8 cellular contexts compared by ENCODE assay signal in genomic region chr14:22919601-22919921, GRCh38. TPM values are rescaled to one million over a fixed set of nuclear protein-coding genes. Genes with fewer than 3 reads are reported as not detected.
DNase-seq lines count a peak whose midpoint lies in the region; ATAC-seq and TF ChIP-seq lines count a peak whose summit lies in the region.

No MANE protein-coding gene starts in this region.

- peak; percentile 2 for ATAC-seq in HG03025 (IDR thresholded peaks at IDR 0.05; ENCODE audit: low FRiP score, unreplicated experiment)
- no peak for ATAC-seq in body of pancreas

- H4K20me1 ChIP-seq in DOHH2 (ENCODE audit: control insufficient read depth, insufficient read depth, low read depth, low read length) = no peaks in the 10 kb centered on the region

- H3K9me3 Mint-ChIP-seq in mesothelial cell of epicardium = no peaks in the 10 kb centered on the region

- no peak for DNase-seq in body of pancreas
- DNase-seq in mesothelial cell of epicardium (ENCODE audit: low spot score in 2 of 2, unreplicated experiment in 2 of 2) = no peak
- DNase-seq in HuH-7 (ENCODE audit: low spot score) = no peak
- no peak for DNase-seq in activated CD4-positive, alpha-beta T cell treated with anti-CD3 and anti-CD28 coated beads for 1 hour
- no peak for DNase-seq in COLO668 (lab: John Stamatoyannopoulos, UW; ENCODE audit: unreplicated experiment)
- no peak for DNase-seq in foreskin melanocyte

- H3K27me3 ChIP-seq in DOHH2 (ENCODE audit: control insufficient read depth, low read length) (no peaks in the 10 kb centered on the region), body of pancreas (no peaks in the 10 kb centered on the region)

- H3K4me3 ChIP-seq in DOHH2 (ENCODE audit: low read length) (peak overlapping the region; percentile 79), body of pancreas (no peak overlapping the region)

- H3F3A ChIP-seq in DOHH2 (ENCODE audit: control insufficient read depth, insufficient read depth) = peaks cover 30% of the 10 kb centered on the region

- no peak for TF ChIP-seq POLR2A in body of pancreas (IDR thresholded peaks at IDR 0.05)

- no peaks in the 10 kb centered on the region for H3K9me3 ChIP-seq in DOHH2 (ENCODE audit: control insufficient read depth, insufficient read depth, low read length)
- H3K9me3 ChIP-seq in body of pancreas = no peaks in the 10 kb centered on the region

- WGBS in body of pancreas, 2 donors = 5 to 7% methylated on average over 9 to 10 of the region's 10 CpGs

- peak overlapping the region; percentile 79 for H3K27ac ChIP-seq in DOHH2 (ENCODE audit: low read depth, low read length)
- peak overlapping the region; percentile 56 to 99 (median 78) for H3K27ac ChIP-seq in body of pancreas

- H3K4me1 ChIP-seq in DOHH2 (ENCODE audit: control insufficient read depth, low read length) = peaks cover 40% of the 10 kb centered on the region
- peaks cover 21% of the 10 kb centered on the region for H3K4me1 ChIP-seq in body of pancreas

- H3K27ac Mint-ChIP-seq in mesothelial cell of epicardium = peak overlapping the region; percentile 100

- TF ChIP-seq CTCF in DOHH2 (IDR thresholded peaks at IDR 0.05; ENCODE audit: low read depth, low read length, poor library complexity, severe bottlenecking) (no peak), body of pancreas (IDR thresholded peaks at IDR 0.05) (no peak), mesothelial cell of epicardium (IDR thresholded peaks at IDR 0.05; ENCODE audit: unreplicated experiment) (no peak)

- H3K27me3 Mint-ChIP-seq in mesothelial cell of epicardium (ENCODE audit: low read depth) = no peaks in the 10 kb centered on the region

- H3K4me3 Mint-ChIP-seq in mesothelial cell of epicardium = peak overlapping the region; percentile 91

- H3K36me3 Mint-ChIP-seq in mesothelial cell of epicardium = peaks cover 30% of the 10 kb centered on the region

- intact Hi-C loops in body of pancreas (cut with DNase I) = no loop called here

- H3K9me2 ChIP-seq in DOHH2 (replicated peaks; ENCODE audit: control insufficient read depth, low read length) = no peaks in the 10 kb centered on the region

- peaks cover 22% of the 10 kb centered on the region for H3K4me1 Mint-ChIP-seq in mesothelial cell of epicardium

- H3K4me2 ChIP-seq in DOHH2 (ENCODE audit: low read length) = peak overlapping the region; percentile 81

- peaks cover 82% of the 10 kb centered on the region for H3K36me3 ChIP-seq in DOHH2 (ENCODE audit: control insufficient read depth, low read length)
- peaks cover 0 to 27% of the 10 kb centered on the region in 2 donors for H3K36me3 ChIP-seq in body of pancreas (replicated peaks in 1 of 2; ENCODE audit: insufficient read depth in 1 of 2, low read depth in 2 of 2)

- H3K79me2 ChIP-seq in DOHH2 (ENCODE audit: control insufficient read depth, low read length) = peaks cover 42% of the 10 kb centered on the region

RNA-seq across cellular contexts. Expression of gene RBM23, which starts 0.6 kb away (rescaled TPM):
- 100 to 1,000 TPM in 1 of 2 donors, 10 to 100 TPM in 1; 39.4 to 219 TPM for total RNA-seq in body of pancreas
- total RNA-seq in mesothelial cell of epicardium = 97.9 to 106 TPM (median 101 TPM) in 3 replicates

RNA-seq across cellular contexts. Expression of gene PRMT5, which starts 9.6 kb away (rescaled TPM):
- 10 to 100 TPM; 36.1 to 40.2 TPM for total RNA-seq in body of pancreas
- 86.2 to 89.8 TPM (median 86.2 TPM) in 3 replicates for total RNA-seq in mesothelial cell of epicardium

RNA-seq across cellular contexts. Expression of gene REM2, which starts 36.5 kb away (rescaled TPM):
- total RNA-seq in body of pancreas (not detected), mesothelial cell of epicardium (2.6 to 3.0 TPM (median 3.0 TPM) in 3 replicates)

RNA-seq across cellular contexts. Expression of gene HAUS4, which starts 37.3 kb away (rescaled TPM):
- total RNA-seq in body of pancreas (10 to 100 TPM; 16.8 to 47.0 TPM), mesothelial cell of epicardium (32.7 to 33.2 TPM (median 33.0 TPM) in 3 replicates)

RNA-seq across cellular contexts. Expression of gene LRP10, which starts 48.0 kb away (rescaled TPM):
- 10 to 100 TPM; 47.8 to 83.0 TPM for total RNA-seq in body of pancreas
- 38.6 to 40.4 TPM (median 39.8 TPM) in 3 replicates for total RNA-seq in mesothelial cell of epicardium
